In genomic region chr16:1781254-1781653, GRCh38 we compare ENCODE assay signal across 1 cellular context.
TF ChIP-seq lines count a peak whose summit lies in the region.

No MANE protein-coding gene starts in this region.

TF ChIP-seq in H1, 55 proteins besides CTCF, POLR2A, EP300 and RAD21:
- TF ChIP-seq MAFK (IDR thresholded peaks at IDR 0.05; ENCODE audit: low read depth, low read length) (no peak), BCL11A (IDR thresholded peaks at IDR 0.05; ENCODE audit: low read depth in 2 of 2, low read length in 2 of 2) (no peak), SP2 (IDR thresholded peaks at IDR 0.05; ENCODE audit: low read length) (no peak), MAX (IDR thresholded peaks at IDR 0.05) (no peak), CHD7 (IDR thresholded peaks at IDR 0.05; ENCODE audit: insufficient replicate concordance, low read length) (no peak), CBX5 (IDR thresholded peaks at IDR 0.05; ENCODE audit: low read depth, low read length) (no peak), KDM5A (IDR thresholded peaks at IDR 0.05; ENCODE audit: low read length) (no peak), SIN3A (conservative IDR thresholded peaks at IDR 0.05 in 1 of 2, IDR thresholded peaks at IDR 0.05 in 1 of 2; ENCODE audit: low read depth in 1 of 2, low read length in 2 of 2) (no peak), RFX5 (IDR thresholded peaks at IDR 0.05; ENCODE audit: borderline replicate concordance, low read depth, low read length) (no peak), PHF8 (conservative IDR thresholded peaks at IDR 0.05; ENCODE audit: low read depth, low read length) (no peak)
